Comparison of ENCODE assay signal across 16 cellular contexts in genomic region chr17:69947027-69947759, GRCh38.
DNase-seq lines count a peak whose midpoint lies in the region; ATAC-seq and TF ChIP-seq lines count a peak whose summit lies in the region.
"Had no signal": no experiment of that assay in that cellular context is flagged by ENCODE, and none has a peak within 500 bp of the region (broad histone marks: within the 10 kb centered on the region; RNA-seq: fewer than 3 reads in every experiment).

No MANE protein-coding gene starts in this region.

- H3K9me3 ChIP-seq in mesenchymal stem cell (ENCODE audit: control insufficient read depth, low read length), result no peaks in the 10 kb centered on the region
- H3K9me3 ChIP-seq: BE2C had no signal

- H3K79me1 ChIP-seq in mesenchymal stem cell (replicated peaks; ENCODE audit: low read length, poor library complexity, severe bottlenecking), result no peaks in the 10 kb centered on the region

- no peak overlapping the region for H3K4ac ChIP-seq in mesenchymal stem cell (ENCODE audit: low read depth in 1 of 2, low read length in 2 of 2)

- no peak overlapping the region for H3K9ac ChIP-seq in mesenchymal stem cell (ENCODE audit: low read length)

- H3K27ac ChIP-seq in mesenchymal stem cell (ENCODE audit: low read length, poor library complexity, severe bottlenecking), result peak overlapping the region; percentile 44

- no peak overlapping the region for H2BK5ac ChIP-seq in mesenchymal stem cell (ENCODE audit: low read depth, low read length, poor library complexity, severe bottlenecking)

- H3K4me3 ChIP-seq in astrocyte of the spinal cord (ENCODE audit: low read depth, low read length) (no peak overlapping the region), mesenchymal stem cell (ENCODE audit: insufficient read depth in 1 of 2, low read depth in 1 of 2, low read length in 2 of 2) (no peak overlapping the region)

- no peak overlapping the region for H2BK120ac ChIP-seq in mesenchymal stem cell (ENCODE audit: low read depth, low read length)

- in situ Hi-C loops in astrocyte of the spinal cord (cut with HindIII; ENCODE audit: low sequenced_read_pairs), result no loop called here

- no peak for ATAC-seq in HG03095 (IDR thresholded peaks at IDR 0.05; ENCODE audit: unreplicated experiment)

- DNase-seq in GDM1 (lab: John Stamatoyannopoulos, UW) (peak; percentile 46), NOMO-1 treated with DMSO at 0.1 percent for 48 hours (lab: John Stamatoyannopoulos, UW; ENCODE audit: unreplicated experiment) (peak; percentile 24), astrocyte of the spinal cord (ENCODE audit: low read depth, low spot score) (peak; percentile 82), mesenchymal stem cell (peak; percentile 65), HK-2 (ENCODE audit: unreplicated experiment) (no peak), NCI-H2029 treated with DMSO at 0.1 percent for 48 hours (lab: John Stamatoyannopoulos, UW) (no peak)
- DNase-seq: BE2C; CD4-positive, alpha-beta memory T cell; Karpas-422; NCI-H187 treated with DMSO at 0.1 percent for 48 hours; NCI-H2171; NCI-H446 treated with DMSO at 0.1 percent for 48 hours; NCI-H748 treated with DMSO at 0.1 percent for 48 hours; SHP77; SW 1271 had no signal

- no peak overlapping the region for H2BK15ac ChIP-seq in mesenchymal stem cell (ENCODE audit: low read depth, poor library complexity, severe bottlenecking)

- no peak overlapping the region for H3K23ac ChIP-seq in mesenchymal stem cell (ENCODE audit: low read length in 2 of 2)

- H3K4me1 ChIP-seq in mesenchymal stem cell (ENCODE audit: control insufficient read depth, insufficient read depth, low read depth, low read length), result peaks cover 3% of the 10 kb centered on the region
- H3K4me1 ChIP-seq: BE2C had no signal

- no peak for TF ChIP-seq CTCF in astrocyte of the spinal cord (IDR thresholded peaks at IDR 0.05; ENCODE audit: low read depth, low read length)

- H3K14ac ChIP-seq in mesenchymal stem cell (ENCODE audit: low read length in 2 of 2), result no peak overlapping the region

- H2AFZ ChIP-seq in mesenchymal stem cell (ENCODE audit: low read depth, low read length), result no peak overlapping the region

- WGBS in mesenchymal stem cell, result 50% methylated on average over 4 of the region's 4 CpGs

- no peak overlapping the region for H2AK5ac ChIP-seq in mesenchymal stem cell (ENCODE audit: low read length, severe bottlenecking)

- H4K8ac ChIP-seq in mesenchymal stem cell (ENCODE audit: low read length), result no peak overlapping the region

- peak overlapping the region in 1 of 2 experiments; percentile 54 for H2BK12ac ChIP-seq in mesenchymal stem cell (ENCODE audit: low read length in 2 of 2)

- H3K4me2 ChIP-seq in mesenchymal stem cell (ENCODE audit: low read length, poor library complexity, severe bottlenecking), result no peak overlapping the region

- no peak overlapping the region for H4K91ac ChIP-seq in mesenchymal stem cell (ENCODE audit: low read length)

- H3K27me3 ChIP-seq in mesenchymal stem cell (ENCODE audit: control insufficient read depth in 1 of 2, insufficient read depth in 1 of 2, low read length in 2 of 2), result no peaks in the 10 kb centered on the region
- H3K27me3 ChIP-seq: BE2C had no signal

- H3K18ac ChIP-seq in mesenchymal stem cell (ENCODE audit: low read depth in 1 of 2, low read length in 2 of 2), result no peak overlapping the region

- no peaks in the 10 kb centered on the region for H3K36me3 ChIP-seq in mesenchymal stem cell (ENCODE audit: control insufficient read depth in 1 of 2, insufficient read depth in 2 of 2, low read depth in 1 of 2, low read length in 2 of 2)
- H3K36me3 ChIP-seq: BE2C had no signal

Comparison
In these comparisons a context has a peak if more than half of its experiments do, and no peak if none do; other contexts are left out.
1. DNase-seq: peak in GDM1 (single experiment), NOMO-1 treated with DMSO at 0.1 percent for 48 hours (single experiment), astrocyte of the spinal cord (single experiment) and mesenchymal stem cell (single experiment); none in HK-2 (single experiment) and NCI-H2029 treated with DMSO at 0.1 percent for 48 hours (single experiment).